In the genomic region with DNA sequence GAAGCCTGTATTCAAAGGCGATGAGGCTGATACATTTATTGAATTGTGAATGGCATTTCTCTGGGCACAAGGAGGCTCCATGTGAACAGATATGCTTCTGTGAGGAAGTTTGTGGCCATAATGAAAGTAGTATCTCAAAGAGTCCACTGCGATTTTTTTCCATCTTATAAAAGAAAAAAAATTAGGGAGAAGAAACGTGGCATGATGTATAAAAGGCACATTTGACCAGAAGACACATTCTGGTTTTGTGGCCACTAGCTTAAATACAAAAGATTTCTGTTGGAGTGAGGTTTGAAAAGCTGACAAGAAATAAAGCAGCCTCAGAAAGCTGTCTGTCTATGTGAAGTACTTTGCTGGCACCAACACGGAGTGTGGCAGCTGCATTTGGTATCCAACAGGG, we compare ENCODE assay signal across 21 cellular contexts.
DNase-seq lines count a peak whose midpoint lies in the region; ATAC-seq and TF ChIP-seq lines count a peak whose summit lies in the region.
"Had no signal": no experiment of that assay in that cellular context is flagged by ENCODE, and none has a peak within 500 bp of the region (broad histone marks: within the 10 kb centered on the region; RNA-seq: fewer than 3 reads in every experiment).

No MANE protein-coding gene starts in this region.

- H3K27ac ChIP-seq in body of pancreas (no peak overlapping the region), spleen (no peak overlapping the region)
- H3K27ac ChIP-seq: A549, C4-2B, RWPE1 had no signal

- TF ChIP-seq CTCF in body of pancreas (IDR thresholded peaks at IDR 0.05): no peak
- TF ChIP-seq CTCF in spleen (IDR thresholded peaks at IDR 0.05 in 8 of 11, conservative IDR thresholded peaks at IDR 0.05 in 3 of 11): no peak

- H3K4me3 ChIP-seq in body of pancreas (no peak overlapping the region), spleen (no peak overlapping the region)
- H3K4me3 ChIP-seq: A549 had no signal

- ATAC-seq in body of pancreas: no peak
- ATAC-seq: A549; CD8-positive, alpha-beta T cell; Panc1; T-cell had no signal

- H3K27me3 ChIP-seq in body of pancreas: no peaks in the 10 kb centered on the region
- peaks cover 0 to 4% (median 0%) of the 10 kb centered on the region in 7 donors for H3K27me3 ChIP-seq in spleen (replicated peaks in 1 of 7)

- intact Hi-C loops in body of pancreas (cut with DNase I) (no loop called here), spleen (cut with DNase I; ENCODE audit: low total_unique reads) (no loop called here)

- no peaks in the 10 kb centered on the region for H3K9me3 ChIP-seq in body of pancreas
- no peaks in the 10 kb centered on the region for H3K9me3 ChIP-seq in spleen
- H3K9me3 ChIP-seq: A549, Caco-2 had no signal

- H3K36me3 ChIP-seq in body of pancreas (replicated peaks in 1 of 2; ENCODE audit: insufficient read depth in 1 of 2, low read depth in 2 of 2): no peaks in the 10 kb centered on the region
- H3K36me3 ChIP-seq in spleen: no peaks in the 10 kb centered on the region

- peak; percentile 33 for DNase-seq in NCI-H2171 treated with DMSO at 0.1 percent for 48 hours (lab: John Stamatoyannopoulos, UW)
- no peak for DNase-seq in NCI-H2171 (lab: John Stamatoyannopoulos, UW)
- peak; percentile 50 for DNase-seq in NCI-H1105 treated with DMSO at 0.1 percent for 48 hours (lab: John Stamatoyannopoulos, UW)
- DNase-seq in foreskin melanocyte: peak; percentile 8
- DNase-seq in body of pancreas: no peak
- DNase-seq in germinal center (ENCODE audit: low spot score): no peak
- no peak for DNase-seq in spleen
- DNase-seq: Caco-2; CD8-positive, alpha-beta T cell; HCEC 1CT; KBM-7; MV-4-11; NCI-H1417 treated with DMSO at 0.1 percent for 48 hours; NCI-H187 treated with DMSO at 0.1 percent for 48 hours; NCI-H524 treated with DMSO at 0.1 percent for 48 hours; SHP77; T-cell had no signal

- TF ChIP-seq POLR2A in body of pancreas (IDR thresholded peaks at IDR 0.05) (no peak), spleen (IDR thresholded peaks at IDR 0.05) (no peak)

- no peaks in the 10 kb centered on the region for H3K4me1 ChIP-seq in body of pancreas
- H3K4me1 ChIP-seq in spleen: no peaks in the 10 kb centered on the region
- H3K4me1 ChIP-seq: A549, Caco-2 had no signal

- WGBS in body of pancreas, 2 donors: 71% methylated on average over 4 of the region's 4 CpGs
- WGBS in spleen, 5 donors: 82 to 93% (median 85%) methylated on average over 4 of the region's 4 CpGs

Comparison
In these comparisons a context has a peak if more than half of its experiments do, and no peak if none do; other contexts are left out.
1. DNase-seq: peak in NCI-H2171 treated with DMSO at 0.1 percent for 48 hours (single experiment), NCI-H1105 treated with DMSO at 0.1 percent for 48 hours (single experiment) and foreskin melanocyte (single experiment); none in NCI-H2171 (single experiment), body of pancreas (0 of 4), germinal center (single experiment) and spleen (single experiment).